Comparison of ENCODE assay signal across 20 cellular contexts in the genomic region with DNA sequence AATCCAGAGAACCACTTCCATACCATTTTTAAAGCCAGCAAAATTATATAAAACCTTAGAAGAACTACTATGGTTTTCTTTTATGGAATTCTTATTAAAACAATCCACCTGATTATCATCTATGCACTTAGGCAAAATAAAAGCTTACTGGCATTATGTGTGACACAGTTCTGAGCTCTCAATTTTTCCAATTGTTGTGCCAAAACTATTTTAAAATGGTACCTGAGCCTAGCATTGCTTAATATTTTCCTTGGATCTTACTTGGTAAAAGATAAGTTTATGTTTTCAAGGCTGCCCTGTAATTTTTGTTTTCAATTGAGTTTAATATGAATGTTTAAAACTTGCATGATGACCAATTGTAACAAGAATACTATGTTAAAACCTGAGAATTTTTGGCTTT.
"Had no signal": no experiment of that assay in that cellular context is flagged by ENCODE, and none has a peak within 500 bp of the region (broad histone marks: within the 10 kb centered on the region; RNA-seq: fewer than 3 reads in every experiment).

No MANE protein-coding gene starts in this region.

- H3K36me3 ChIP-seq: gastrocnemius medialis, lower lobe of right lung, prostate gland, right atrium auricular region, sigmoid colon, stomach, tibial artery had no signal

- ATAC-seq: esophagus mucosa; gastrocnemius medialis; left ventricle myocardium superior; lower lobe of right lung; naive thymus-derived CD8-positive, alpha-beta T cell; stimulated activated effector memory CD8-positive, alpha-beta T cell treated with anti-CD3 and anti-CD28 coated beads, Interleukin-12 subunit alpha, Interleukin-12 subunit beta, amount 100 ng/mL, for 72 hours had no signal

- H3K27me3 ChIP-seq: gastrocnemius medialis, right atrium auricular region, sigmoid colon, stomach, tibial artery had no signal

- H3K4me1 ChIP-seq: lower lobe of right lung, prostate gland, right atrium auricular region, stomach had no signal

- H3K4me3 ChIP-seq: gastrocnemius medialis, lower lobe of right lung, prostate gland, right atrium auricular region, sigmoid colon, stomach, tibial artery had no signal

- H3K9me3 ChIP-seq: gastrocnemius medialis, lower lobe of right lung, prostate gland, right atrium auricular region, sigmoid colon, stomach, tibial artery had no signal

- DNase-seq: effector CD8-positive, alpha-beta T cell; endodermal cell; gastrocnemius medialis; head of caudate nucleus; left ventricle myocardium superior; lower lobe of right lung; naive thymus-derived CD8-positive, alpha-beta T cell; nephron progenitor cell; nucleus accumbens; sigmoid colon; stimulated activated CD4-positive, alpha-beta T cell treated with anti-CD3 and anti-CD28 coated beads, Interleukin-2, amount 100 ng/mL, for 24 hours; stimulated activated CD4-positive, alpha-beta T cell treated with anti-CD3 and anti-CD28 coated beads, Interleukin-4, amount 100 ng/mL, for 24 hours; stimulated activated naive CD4-positive, alpha-beta T cell treated with Interleukin-2 at 50 U/mL for 16 hours; stomach; tibial artery had no signal

- H3K27ac ChIP-seq: epithelial cell of prostate, gastrocnemius medialis, lower lobe of right lung, prostate gland, right atrium auricular region, sigmoid colon, stomach had no signal
